ENCODE assay signal across 10 cellular contexts in genomic region chr1:46204406-46204742, GRCh38. TPM values are rescaled to one million over a fixed set of nuclear protein-coding genes. Genes with fewer than 3 reads are reported as not detected.
DNase-seq lines count a peak whose midpoint lies in the region; ATAC-seq, FAIRE-seq and TF ChIP-seq lines count a peak whose summit lies in the region.
"Had no signal": no experiment of that assay in that cellular context is flagged by ENCODE, and none has a peak within 500 bp of the region (broad histone marks: within the 10 kb centered on the region; RNA-seq: fewer than 3 reads in every experiment).

No MANE protein-coding gene starts in this region.

- TF ChIP-seq RAD21 in H1 (IDR thresholded peaks at IDR 0.05 in 1 of 2, conservative IDR thresholded peaks at IDR 0.05 in 1 of 2; ENCODE audit: low read depth in 2 of 2, low read length in 2 of 2) = no peak

- no peak overlapping the region for H2BK120ac ChIP-seq in H1 (replicated peaks; ENCODE audit: low read depth, low read length)

- TF ChIP-seq CTCF in H1 (IDR thresholded peaks at IDR 0.05; ENCODE audit: control extremely low read depth in 1 of 3, insufficient read depth in 1 of 3, low read depth in 1 of 3, low read length in 3 of 3) = no peak
- no peak for TF ChIP-seq CTCF in tibial artery (IDR thresholded peaks at IDR 0.05)
- no peak for TF ChIP-seq CTCF in mucosa of descending colon (IDR thresholded peaks at IDR 0.05)

- no peak for TF ChIP-seq EP300 in H1 (IDR thresholded peaks at IDR 0.05; ENCODE audit: borderline replicate concordance in 1 of 2, low read depth in 2 of 2, low read length in 2 of 2)

- no peak overlapping the region for H3K56ac ChIP-seq in H1 (replicated peaks; ENCODE audit: insufficient read length, low read depth, low read length)

- H3K27ac ChIP-seq in H1 (ENCODE audit: low read depth, low read length) (no peak overlapping the region), tibial artery (peak overlapping the region; percentile 96 to 98)

- peaks cover 14% of the 10 kb centered on the region for H3K23me2 ChIP-seq in H1 (ENCODE audit: low read depth, low read length)

- H3K79me2 ChIP-seq in H1 (ENCODE audit: control insufficient read depth in 1 of 2, insufficient read depth in 2 of 2, low read length in 2 of 2) = no peaks in the 10 kb centered on the region; a peak in 1 of 4 replicates

- no peak overlapping the region for H3K18ac ChIP-seq in H1 (ENCODE audit: extremely low read depth, low read length)

- H3K27me3 ChIP-seq in H1 (replicated peaks in 1 of 4; ENCODE audit: control insufficient read depth in 3 of 4, extremely low read depth in 1 of 4, insufficient read depth in 3 of 4, low read length in 3 of 4) (no peaks in the 10 kb centered on the region), tibial artery (no peaks in the 10 kb centered on the region)

- 69% methylated on average over 5 of the region's 5 CpGs; no CpG with 5 or more reads in 1 of the 2 experiments for WGBS in H1 (ENCODE audit: extremely low coverage in 1 of 2, insufficient coverage in 1 of 2, insufficient read length in 1 of 2, insufficient replicate concordance in 2 of 2, low coverage in 1 of 2, low lambda C conversion rate in 2 of 2, missing lambda C conversion rate in 1 of 2), 2 experiments

- no peaks in the 10 kb centered on the region for H3K9me3 ChIP-seq in H1 (ENCODE audit: insufficient read depth in 2 of 2, low read depth in 1 of 2, low read length in 1 of 2)
- H3K9me3 ChIP-seq in tibial artery = no peaks in the 10 kb centered on the region
- no peaks in the 10 kb centered on the region for H3K9me3 ChIP-seq in mucosa of descending colon

- H2BK12ac ChIP-seq in H1 (ENCODE audit: low read depth, low read length) = no peak overlapping the region

- no peak overlapping the region for H3K4ac ChIP-seq in H1 (replicated peaks; ENCODE audit: insufficient read length, low read depth, low read length)

- ATAC-seq in mucosa of descending colon = no peak
- no peak for ATAC-seq in HG02852 (IDR thresholded peaks at IDR 0.05; ENCODE audit: unreplicated experiment)

- POLR2A ChIA-PET in H1 (lab: Charles Lee; ENCODE audit: partially characterized antibody) = interaction anchor here (0.7 to 1.2 kb wide), 2 partner anchors 27 to 160 kb away, joined by 3 to 4 read pairs; no protein-coding TSS in a partner anchor

- H3K14ac ChIP-seq in H1 (ENCODE audit: insufficient read length) = no peak overlapping the region

- no peak overlapping the region for H3K9ac ChIP-seq in H1 (replicated peaks in 1 of 4; ENCODE audit: extremely low read depth in 1 of 4, low read depth in 3 of 4, low read length in 3 of 4)

- peak overlapping the region; percentile 84 to 86 for H3K4me2 ChIP-seq in H1 (ENCODE audit: insufficient read depth in 1 of 2, low read depth in 2 of 2, low read length in 2 of 2)

- peak; percentile 39 for DNase-seq in NCI-H345 (lab: John Stamatoyannopoulos, UW)
- DNase-seq in NCI-H345 treated with DMSO at 0.1 percent for 48 hours (lab: John Stamatoyannopoulos, UW; ENCODE audit: unreplicated experiment) = no peak
- no peak for DNase-seq in H1 (ENCODE audit: low read depth in 1 of 2, low spot score in 2 of 2)
- peak; percentile 53 for DNase-seq in midbrain (lab: John Stamatoyannopoulos, UW)
- peak; percentile 35 to 86 for DNase-seq in tibial artery
- DNase-seq in NCI-H526 (lab: John Stamatoyannopoulos, UW) = no peak
- no peak for DNase-seq in mucosa of descending colon
- DNase-seq: NK-92 treated with Interleukin-12 subunit alpha and Interleukin-12 subunit beta, amount 100 ng/mL, for 24 hours had no signal

- peak overlapping the region; percentile 76 to 94 (median 84); a peak in 6 of 8 replicates for H3K4me3 ChIP-seq in H1 (ENCODE audit: extremely low read depth in 1 of 4, insufficient read depth in 2 of 4, low read depth in 3 of 4, low read length in 4 of 4)
- H3K4me3 ChIP-seq in tibial artery = peak overlapping the region; percentile 94
- H3K4me3 ChIP-seq in mucosa of descending colon = no peak overlapping the region

- no peak overlapping the region for H3K23ac ChIP-seq in H1 (ENCODE audit: insufficient read length)

- H3K79me1 ChIP-seq in H1 (ENCODE audit: low read depth, low read length) = no peaks in the 10 kb centered on the region

- no peak overlapping the region for H2AFZ ChIP-seq in H1 (ENCODE audit: low read length)

- H4K91ac ChIP-seq in H1 (replicated peaks; ENCODE audit: insufficient read length, low read length) = no peak overlapping the region

- 0 out of 2 replicates have a peak overlapping the region, but pooled peaks have one; percentile 48 for H2BK20ac ChIP-seq in H1 (ENCODE audit: low read length)

- H3K4me1 ChIP-seq in H1 (replicated peaks in 1 of 4; ENCODE audit: control insufficient read depth in 3 of 4, insufficient read depth in 4 of 4, low read length in 3 of 4) (peaks cover 0 to 3% (median 1%) of the 10 kb centered on the region in 4 experiments; a peak in 4 of 7 replicates), tibial artery (peaks cover 0 to 34% (median 27%) of the 10 kb centered on the region in 4 donors), mucosa of descending colon (ENCODE audit: low read depth) (peaks cover 4% of the 10 kb centered on the region)

- CTCF ChIA-PET in H1 (lab: Charles Lee; ENCODE audit: partially characterized antibody) = interaction anchor here (1.1 to 1.4 kb wide), 2 partner anchors 19 to 21 kb away, joined by 4 to 9 read pairs; no protein-coding TSS in a partner anchor

- no peaks in the 10 kb centered on the region; a peak in 1 of 8 replicates for H3K36me3 ChIP-seq in H1 (ENCODE audit: control insufficient read depth in 2 of 4, insufficient read depth in 4 of 4, low read length in 3 of 4)
- H3K36me3 ChIP-seq in tibial artery = peaks cover 0 to 18% (median 0%) of the 10 kb centered on the region in 3 donors
- no peaks in the 10 kb centered on the region for H3K36me3 ChIP-seq in mucosa of descending colon (ENCODE audit: low read depth)

- no peak overlapping the region for H2AK5ac ChIP-seq in H1 (ENCODE audit: low read depth, low read length)

- no peaks in the 10 kb centered on the region for H4K20me1 ChIP-seq in H1 (replicated peaks in 1 of 2; ENCODE audit: control insufficient read depth in 1 of 2, insufficient read depth in 2 of 2, low read length in 2 of 2)

- no peak for TF ChIP-seq POLR2A in H1 (IDR thresholded peaks at IDR 0.05; ENCODE audit: control extremely low read depth in 1 of 2, low read depth in 2 of 2, low read length in 2 of 2)

- no peak overlapping the region for H2BK5ac ChIP-seq in H1 (ENCODE audit: low read depth, low read length)

- H2BK15ac ChIP-seq in H1 (ENCODE audit: low read length) = 0 out of 2 replicates have a peak overlapping the region, but pooled peaks have one; percentile 46

- intact Hi-C loops in tibial artery (cut with DNase I; ENCODE audit: low total_unique reads) = no loop called here
- intact Hi-C loops in mucosa of descending colon (cut with DNase I, micrococcal nuclease) = no loop called here

- H4K5ac ChIP-seq in H1 (ENCODE audit: insufficient read length, low read depth, low read length) = no peak overlapping the region

- H4K8ac ChIP-seq in H1 (ENCODE audit: extremely low read depth, insufficient read depth, low read length) = peak overlapping the region; percentile 53; the same call in 1 of the 2 replicates

- FAIRE-seq in H1 (lab: Jason Lieb, UNC) = no peak
- FAIRE-seq: A204.1 had no signal

RNA-seq across cellular contexts. Expression of gene LURAP1, which starts 1.2 kb away (rescaled TPM):
- 3.5 and 5.1 TPM in 2 replicates for total RNA-seq in H1 (2021; fragmentation: NEBNext Ultra II Directional; extraction: Animal tissue kit (Norgen Biotek cat#: 25700))
- polyA plus RNA-seq in H1 (2011; rRNA removed) = 4.9 and 6.4 TPM in 2 replicates
- polyA plus RNA-seq in H1 (2011; cell fraction: cytosol; rRNA removed) = 6.1 TPM
- polyA plus RNA-seq in H1 (2011; cell fraction: nucleus; rRNA removed) = 6.6 TPM
- polyA plus RNA-seq in H1 (2012, experiment 1 of 2) = 2.9 to 3.5 TPM (median 3.1 TPM) in 4 replicates
- 1.8 TPM for polyA plus RNA-seq in H1 (2012, experiment 2 of 2)
- polyA plus RNA-seq in H1 (2013, experiment 1 of 2) = 1.8 TPM
- 1.7 TPM for polyA plus RNA-seq in H1 (2013, experiment 2 of 2)
- 2.8 and 4.2 TPM in 2 replicates for polyA minus RNA-seq in H1 (2011; rRNA and poly(A)+ RNA removed)
- polyA minus RNA-seq in H1 (2011; cell fraction: cytosol; rRNA and poly(A)+ RNA removed) = 3.0 TPM
- polyA minus RNA-seq in H1 (2011; cell fraction: nucleus; rRNA and poly(A)+ RNA removed) = 6.4 TPM
- total RNA-seq in mucosa of descending colon = 1 to 10 TPM in 2 of 3 donors, under 1 TPM in 1; 0.63 to 5.9 (median 1.6) TPM

RNA-seq across cellular contexts. Expression of gene POMGNT1, which starts 6.1 kb away (rescaled TPM):
- 37.6 and 40.3 TPM in 2 replicates for total RNA-seq in H1 (2021; fragmentation: NEBNext Ultra II Directional; extraction: Animal tissue kit (Norgen Biotek cat#: 25700))
- polyA plus RNA-seq in H1 (2011; rRNA removed) = 28.0 and 32.2 TPM in 2 replicates
- polyA plus RNA-seq in H1 (2011; cell fraction: cytosol; rRNA removed) = 34.6 TPM
- polyA plus RNA-seq in H1 (2011; cell fraction: nucleus; rRNA removed) = 68.2 TPM
- 31.3 to 38.7 TPM (median 36.3 TPM) in 4 replicates for polyA plus RNA-seq in H1 (2012, experiment 1 of 2)
- polyA plus RNA-seq in H1 (2012, experiment 2 of 2) = 56.5 TPM
- 44.3 TPM for polyA plus RNA-seq in H1 (2013, experiment 1 of 2)
- polyA plus RNA-seq in H1 (2013, experiment 2 of 2) = 47.1 TPM
- 34.4 and 37.8 TPM in 2 replicates for polyA minus RNA-seq in H1 (2011; rRNA and poly(A)+ RNA removed)
- 18.9 TPM for polyA minus RNA-seq in H1 (2011; cell fraction: cytosol; rRNA and poly(A)+ RNA removed)
- 25.3 TPM for polyA minus RNA-seq in H1 (2011; cell fraction: nucleus; rRNA and poly(A)+ RNA removed)
- 10 to 100 TPM; 23.8 to 39.0 (median 38.4) TPM for total RNA-seq in mucosa of descending colon

RNA-seq across cellular contexts. Expression of gene P3R3URF, which starts 28.1 kb away (rescaled TPM):
- not detected in 2 replicates for total RNA-seq in H1 (2021; fragmentation: NEBNext Ultra II Directional; extraction: Animal tissue kit (Norgen Biotek cat#: 25700))
- not detected in 2 replicates for polyA plus RNA-seq in H1 (2011; rRNA removed)
- polyA plus RNA-seq in H1 (2011; cell fraction: cytosol; rRNA removed) = not detected
- not detected for polyA plus RNA-seq in H1 (2011; cell fraction: nucleus; rRNA removed)
- not detected in 4 replicates for polyA plus RNA-seq in H1 (2012, experiment 1 of 2)
- polyA plus RNA-seq in H1 (2012, experiment 2 of 2) = not detected
- not detected for polyA plus RNA-seq in H1 (2013, experiment 1 of 2)
- not detected for polyA plus RNA-seq in H1 (2013, experiment 2 of 2)
- polyA minus RNA-seq in H1 (2011; rRNA and poly(A)+ RNA removed) = not detected in 2 replicates
- not detected for polyA minus RNA-seq in H1 (2011; cell fraction: cytosol; rRNA and poly(A)+ RNA removed)
- polyA minus RNA-seq in H1 (2011; cell fraction: nucleus; rRNA and poly(A)+ RNA removed) = not detected
- total RNA-seq in mucosa of descending colon = not detected

RNA-seq across cellular contexts. Expression of gene TSPAN1, which starts 29.5 kb away (rescaled TPM):
- total RNA-seq in H1 (2021; fragmentation: NEBNext Ultra II Directional; extraction: Animal tissue kit (Norgen Biotek cat#: 25700)) = not detected in 2 replicates
- 0.05 and 0.14 TPM in 2 replicates for polyA plus RNA-seq in H1 (2011; rRNA removed)
- polyA plus RNA-seq in H1 (2011; cell fraction: cytosol; rRNA removed) = 0.21 TPM
- polyA plus RNA-seq in H1 (2011; cell fraction: nucleus; rRNA removed) = 0.46 TPM
- polyA plus RNA-seq in H1 (2012, experiment 1 of 2) = 0.27 TPM in 1 of 4 replicates, not detected in the others
- polyA plus RNA-seq in H1 (2012, experiment 2 of 2) = not detected
- polyA plus RNA-seq in H1 (2013, experiment 1 of 2) = not detected
- not detected for polyA plus RNA-seq in H1 (2013, experiment 2 of 2)
- polyA minus RNA-seq in H1 (2011; rRNA and poly(A)+ RNA removed) = 0.38 and 0.63 TPM in 2 replicates
- polyA minus RNA-seq in H1 (2011; cell fraction: cytosol; rRNA and poly(A)+ RNA removed) = not detected
- not detected for polyA minus RNA-seq in H1 (2011; cell fraction: nucleus; rRNA and poly(A)+ RNA removed)
- total RNA-seq in mucosa of descending colon = 1,000 to 10,000 TPM in 2 of 3 donors, 100 to 1,000 TPM in 1; 723 to 1,819 (median 1,586) TPM

RNA-seq across cellular contexts. Expression of gene RAD54L, which starts 43.2 kb away (rescaled TPM):
- 47.9 and 50.3 TPM in 2 replicates for total RNA-seq in H1 (2021; fragmentation: NEBNext Ultra II Directional; extraction: Animal tissue kit (Norgen Biotek cat#: 25700))
- polyA plus RNA-seq in H1 (2011; rRNA removed) = 42.4 and 43.5 TPM in 2 replicates
- polyA plus RNA-seq in H1 (2011; cell fraction: cytosol; rRNA removed) = 29.6 TPM
- 74.0 TPM for polyA plus RNA-seq in H1 (2011; cell fraction: nucleus; rRNA removed)
- polyA plus RNA-seq in H1 (2012, experiment 1 of 2) = 35.3 to 52.0 TPM (median 47.8 TPM) in 4 replicates
- polyA plus RNA-seq in H1 (2012, experiment 2 of 2) = 25.3 TPM
- 18.8 TPM for polyA plus RNA-seq in H1 (2013, experiment 1 of 2)
- 19.3 TPM for polyA plus RNA-seq in H1 (2013, experiment 2 of 2)
- 45.8 and 56.7 TPM in 2 replicates for polyA minus RNA-seq in H1 (2011; rRNA and poly(A)+ RNA removed)
- polyA minus RNA-seq in H1 (2011; cell fraction: cytosol; rRNA and poly(A)+ RNA removed) = 32.2 TPM
- 32.2 TPM for polyA minus RNA-seq in H1 (2011; cell fraction: nucleus; rRNA and poly(A)+ RNA removed)
- total RNA-seq in mucosa of descending colon = 1 to 10 TPM; 3.0 to 8.0 (median 3.6) TPM

Comparison
In these comparisons a context has a peak if more than half of its experiments do, and no peak if none do; other contexts are left out.
1. DNase-seq: peak in NCI-H345 (single experiment), midbrain (single experiment) and tibial artery (2 of 2); none in NCI-H345 treated with DMSO at 0.1 percent for 48 hours (single experiment), H1 (0 of 2), NCI-H526 (0 of 2) and mucosa of descending colon (0 of 3).